Comparison of ENCODE assay signal across 23 cellular contexts in genomic region chr6:169109821-169110220, GRCh38.
"Had no signal": no experiment of that assay in that cellular context is flagged by ENCODE, and none has a peak within 500 bp of the region (broad histone marks: within the 10 kb centered on the region; RNA-seq: fewer than 3 reads in every experiment).

No MANE protein-coding gene starts in this region.

- H3K36me3 ChIP-seq: ascending aorta, MG63, Peyer's patch, SJSA1 had no signal

- ATAC-seq: activated CD8-positive, alpha-beta memory T cell treated with anti-CD3 and anti-CD28 coated beads, Interleukin-2, amount 10 ng/mL, durations not matched to agents 7 days and 5 days; body of pancreas; SK-N-SH treated with all-trans-retinoic acid at 6 μM for 48 hours had no signal

- H3K4me1 ChIP-seq: ascending aorta, body of pancreas, Peyer's patch had no signal

- H3K4me3 ChIP-seq: ascending aorta, body of pancreas, MG63, Peyer's patch, SJSA1 had no signal

- H3K27ac ChIP-seq: ascending aorta, body of pancreas, Peyer's patch, RWPE1, SJSA1 had no signal

- H3K27me3 ChIP-seq: ascending aorta, body of pancreas, MG63, Peyer's patch, SJSA1 had no signal

- DNase-seq: activated B cell treated with CpG ODN at 0.5 μM for 24 hours; activated CD4-positive, alpha-beta T cell treated with anti-CD3 and anti-CD28 coated beads for 1 hour; activated CD4-positive, alpha-beta T cell treated with anti-CD3 and anti-CD28 coated beads, Interleukin-2, amount 10 ng/mL, durations not matched to agents 24 days and 14 days; activated CD4-positive, alpha-beta T cell treated with anti-CD3 and anti-CD28 coated beads, Interleukin-2, amount 50 U/mL, for 48 hours; activated CD8-positive, alpha-beta memory T cell treated with anti-CD3 and anti-CD28 coated beads, Interleukin-2, amount 10 ng/mL, durations not matched to agents 7 days and 5 days; activated effector memory CD4-positive, alpha-beta T cell treated with Interleukin-2 at 50 U/mL for 16 hours; activated naive CD4-positive, alpha-beta T cell; activated T-cell treated with anti-CD3 and anti-CD28 coated beads, Interleukin-2, amount 50 U/mL, for 24 hours; body of pancreas; MG63; NCI-H1105; NCI-H1436; NCI-H1694 treated with DMSO at 0.1 percent for 48 hours; NCI-H2081; NCI-H446; NCI-H524; Peyer's patch; Right ventricle myocardium superior; SW 1271 had no signal

- H3K9me3 ChIP-seq: ascending aorta, body of pancreas, Peyer's patch, SJSA1 had no signal
